ENCODE assay signal across 21 cellular contexts in genomic region chr19:33381101-33381500, GRCh38.
"Had no signal": no experiment of that assay in that cellular context is flagged by ENCODE, and none has a peak within 500 bp of the region (broad histone marks: within the 10 kb centered on the region; RNA-seq: fewer than 3 reads in every experiment).

No MANE protein-coding gene starts in this region.

- H3K36me3 ChIP-seq: brain microvascular endothelial cell had no signal

- DNase-seq: activated CD4-positive, alpha-beta T cell treated with anti-CD3 and anti-CD28 coated beads, Interleukin-2, amount 50 U/mL, for 1 hour; activated CD8-positive, alpha-beta memory T cell treated with anti-CD3 and anti-CD28 coated beads, Interleukin-2, amount 50 U/mL, for 48 hours; activated naive CD4-positive, alpha-beta T cell; aorta; brain microvascular endothelial cell; immature natural killer cell; kidney glomerular epithelial cell; left ventricle myocardium superior; SK-N-SH; small intestine; stimulated activated CD4-positive, alpha-beta T cell treated with anti-CD3 and anti-CD28 coated beads, Interleukin-15, amount 100 ng/mL, for 24 hours; stimulated activated CD4-positive, alpha-beta T cell treated with anti-CD3 and anti-CD28 coated beads, Interleukin-2, amount 100 ng/mL, for 48 hours; stimulated activated naive CD8-positive, alpha-beta T cell treated with anti-CD3 and anti-CD28 coated beads, Interleukin-15, amount 100 ng/mL, for 72 hours had no signal

- ATAC-seq: activated CD4-positive, CD25-positive, alpha-beta regulatory T cell treated with anti-CD3 and anti-CD28 coated beads, Interleukin-2, amount 50 U/mL, for 24 hours; gastroesophageal sphincter; left ventricle myocardium superior; stimulated activated naive CD8-positive, alpha-beta T cell treated with anti-CD3 and anti-CD28 coated beads, Interleukin-15, amount 100 ng/mL, for 72 hours had no signal

- H3K27me3 ChIP-seq: brain microvascular endothelial cell, esophagus muscularis mucosa, gastroesophageal sphincter, right atrium auricular region had no signal

- H3K27ac Mint-ChIP-seq: stimulated activated naive CD8-positive, alpha-beta T cell treated with anti-CD3 and anti-CD28 coated beads, Interleukin-15, amount 100 ng/mL, for 72 hours; type B pancreatic cell had no signal

- H3K9ac ChIP-seq: SK-N-SH had no signal

- H3K27ac ChIP-seq: brain microvascular endothelial cell, coronary artery, esophagus muscularis mucosa, gastroesophageal sphincter, right atrium auricular region had no signal

- H3K27me3 Mint-ChIP-seq: central memory CD8-positive, alpha-beta T cell; stimulated activated naive CD8-positive, alpha-beta T cell treated with anti-CD3 and anti-CD28 coated beads, Interleukin-15, amount 100 ng/mL, for 72 hours; type B pancreatic cell had no signal

- H3K4me3 Mint-ChIP-seq: central memory CD8-positive, alpha-beta T cell; immature natural killer cell; neural crest cell; stimulated activated naive CD8-positive, alpha-beta T cell treated with anti-CD3 and anti-CD28 coated beads, Interleukin-15, amount 100 ng/mL, for 72 hours; type B pancreatic cell had no signal

- H3K9me3 ChIP-seq: esophagus muscularis mucosa, gastroesophageal sphincter, right atrium auricular region, SK-N-SH had no signal

- H3K4me3 ChIP-seq: coronary artery, esophagus muscularis mucosa, gastroesophageal sphincter, right atrium auricular region had no signal

- H3K9me3 Mint-ChIP-seq: central memory CD8-positive, alpha-beta T cell; immature natural killer cell; neural crest cell; stimulated activated naive CD8-positive, alpha-beta T cell treated with anti-CD3 and anti-CD28 coated beads, Interleukin-15, amount 100 ng/mL, for 72 hours; type B pancreatic cell had no signal
